In the genomic region with DNA sequence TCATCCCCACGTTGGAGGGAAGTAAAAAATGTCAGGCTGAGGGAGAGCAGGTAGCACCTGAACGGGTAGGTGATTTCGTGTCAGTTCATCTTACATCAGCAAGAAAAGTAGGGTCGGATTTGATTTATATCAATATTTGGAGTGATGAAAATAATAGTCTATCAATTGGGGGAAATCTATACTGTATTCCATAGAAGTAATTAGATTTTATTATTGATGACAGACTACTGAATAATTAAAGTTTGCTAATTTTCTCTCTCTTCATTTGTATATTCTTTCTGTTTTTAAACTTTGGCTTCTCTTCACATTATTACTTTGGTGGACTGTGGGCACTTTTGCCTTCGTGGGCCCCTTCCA, we compare ENCODE assay signal across 1 cellular context.
TF ChIP-seq lines count a peak whose summit lies in the region.

No MANE protein-coding gene starts in this region.

TF ChIP-seq in IMR-90, 13 proteins besides CTCF, POLR2A, EP300 and RAD21 (continued from another document):
- TF ChIP-seq MXI1 (IDR thresholded peaks at IDR 0.05; ENCODE audit: borderline replicate concordance, low read depth, low read length), result no peak
